Comparison of ENCODE assay signal across 20 cellular contexts in genomic region chr13:45315520-45316167, GRCh38. TPM values are rescaled to one million over a fixed set of nuclear protein-coding genes. Genes with fewer than 3 reads are reported as not detected.
DNase-seq lines count a peak whose midpoint lies in the region; ATAC-seq, FAIRE-seq and TF ChIP-seq lines count a peak whose summit lies in the region.
"Had no signal": no experiment of that assay in that cellular context is flagged by ENCODE, and none has a peak within 500 bp of the region (broad histone marks: within the 10 kb centered on the region; RNA-seq: fewer than 3 reads in every experiment).

No MANE protein-coding gene starts in this region.

- no peaks in the 10 kb centered on the region for H3K36me3 ChIP-seq in OCI-LY3 (replicated peaks; ENCODE audit: low read depth, low read length)
- H3K36me3 ChIP-seq in kidney (ENCODE audit: control insufficient read depth in 1 of 2, insufficient read depth in 2 of 2, low read length in 2 of 2): no peaks in the 10 kb centered on the region

- H3K4me3 ChIP-seq in OCI-LY3 (ENCODE audit: low read length) (peak overlapping the region; percentile 64; the same call in 1 of the 2 replicates), kidney (ENCODE audit: low read length in 2 of 2) (peak overlapping the region in 1 of 2 donors; percentile 53)
- H3K4me3 ChIP-seq: GM23248 had no signal

- peak overlapping the region; percentile 93 for H3K27ac Mint-ChIP-seq in progenitor cell of endocrine pancreas

- peak overlapping the region; percentile 97 for H2AFZ ChIP-seq in OCI-LY3 (ENCODE audit: low read depth, low read length)
- H2AFZ ChIP-seq: GM23248 had no signal

- peaks cover 31% of the 10 kb centered on the region for H3K4me1 ChIP-seq in OCI-LY3 (ENCODE audit: low read length)
- peaks cover 6 to 8% of the 10 kb centered on the region in 2 donors for H3K4me1 ChIP-seq in kidney (ENCODE audit: control insufficient read depth in 1 of 2, insufficient read depth in 1 of 2, low read depth in 1 of 2, low read length in 2 of 2)

- DNase-seq in Right ventricle myocardium superior: peak; percentile 67
- no peak for DNase-seq in cardiac septum (ENCODE audit: low spot score)
- DNase-seq in kidney: no peak
- no peak for DNase-seq in progenitor cell of endocrine pancreas (ENCODE audit: low spot score, unreplicated experiment)
- no peak for DNase-seq in RPMI8226
- no peak for DNase-seq in HuH-7 (ENCODE audit: low spot score)
- DNase-seq: C1 segment of cervical spinal cord; CD8-positive, alpha-beta memory T cell; GM23248; HCEC 1CT; NCI-H1105 treated with DMSO at 0.1 percent for 48 hours; NCI-H1694; NCI-H2081 treated with DMSO at 0.1 percent for 48 hours; NCI-H510A; NCI-H774; OCI-M1; SIG-M5 had no signal

- no peaks in the 10 kb centered on the region for H3K36me3 Mint-ChIP-seq in progenitor cell of endocrine pancreas (ENCODE audit: insufficient read depth)
- H3K36me3 Mint-ChIP-seq: CD8-positive, alpha-beta memory T cell had no signal

- FAIRE-seq in kidney (lab: Jason Lieb, UNC): no peak
- FAIRE-seq: G401.6 had no signal

- H3K27me3 ChIP-seq in OCI-LY3 (ENCODE audit: low read depth, low read length): peaks cover 6% of the 10 kb centered on the region; the same call in 1 of the 2 replicates

- H3K27ac ChIP-seq in OCI-LY3 (ENCODE audit: low read length) (0 out of 2 replicates have a peak overlapping the region, but pooled peaks have one; percentile 29), kidney (ENCODE audit: low read depth in 2 of 2, low read length in 2 of 2) (peak overlapping the region; percentile 44 to 89)
- H3K27ac ChIP-seq: GM23248 had no signal

- H3K9me3 ChIP-seq in OCI-LY3 (ENCODE audit: insufficient read depth, low read length): no peaks in the 10 kb centered on the region
- H3K9me3 ChIP-seq in kidney (ENCODE audit: control insufficient read depth in 1 of 2, low read length in 2 of 2): no peaks in the 10 kb centered on the region

- no peaks in the 10 kb centered on the region for H3K27me3 Mint-ChIP-seq in progenitor cell of endocrine pancreas

- H4K20me1 ChIP-seq in OCI-LY3 (ENCODE audit: insufficient read depth, low read length): no peaks in the 10 kb centered on the region

- intact Hi-C loops in Right ventricle myocardium superior (cut with DNase I) (no loop called here), cardiac septum (cut with DNase I) (no loop called here), kidney (cut with DNase I) (no loop called here)

- no peaks in the 10 kb centered on the region for H3K9me3 Mint-ChIP-seq in progenitor cell of endocrine pancreas (ENCODE audit: low read depth)
- H3K9me3 Mint-ChIP-seq: CD8-positive, alpha-beta memory T cell had no signal

- peak overlapping the region; percentile 31 for H3K4me3 Mint-ChIP-seq in progenitor cell of endocrine pancreas (ENCODE audit: low read depth)

- H3K9ac ChIP-seq in OCI-LY3 (ENCODE audit: low read length): peak overlapping the region; percentile 54; the same call in 1 of the 2 replicates
- H3K9ac ChIP-seq in kidney (ENCODE audit: low read length in 2 of 2): no peak overlapping the region
- H3K9ac ChIP-seq: GM23248 had no signal

- H3K4me2 ChIP-seq in OCI-LY3 (ENCODE audit: low read length): peak overlapping the region; percentile 87

- H3K79me2 ChIP-seq in OCI-LY3 (ENCODE audit: low read length): no peaks in the 10 kb centered on the region

- ATAC-seq in Right ventricle myocardium superior (ENCODE audit: poor library complexity): peak; percentile 81
- ATAC-seq in GM21528 (IDR thresholded peaks at IDR 0.05; ENCODE audit: low FRiP score, unreplicated experiment): no peak

- peaks cover 13% of the 10 kb centered on the region for H3K4me1 Mint-ChIP-seq in progenitor cell of endocrine pancreas (ENCODE audit: low read depth)

- TF ChIP-seq CTCF in OCI-LY3 (IDR thresholded peaks at IDR 0.05; ENCODE audit: low read depth, low read length): no peak
- TF ChIP-seq CTCF in kidney (IDR thresholded peaks at IDR 0.05; ENCODE audit: borderline replicate concordance, extremely low read depth, insufficient read depth): no peak
- no peak for TF ChIP-seq CTCF in progenitor cell of endocrine pancreas (IDR thresholded peaks at IDR 0.05; ENCODE audit: unreplicated experiment)

RNA-seq across cellular contexts. Expression of gene TPT1, which starts 25.3 kb away (rescaled TPM):
- total RNA-seq in Right ventricle myocardium superior: 4,220 TPM
- 3,215 TPM for total RNA-seq in cardiac septum
- total RNA-seq in kidney: 4,291 TPM
- 6,901 TPM for polyA plus RNA-seq in kidney (ENCODE audit: insufficient read depth, low read depth, low replicate concordance)
- 3,243 and 3,333 TPM in 2 replicates for total RNA-seq in progenitor cell of endocrine pancreas
